ENCODE assay signal across 21 cellular contexts in genomic region chr5:100560860-100561259, GRCh38.
"Had no signal": no experiment of that assay in that cellular context is flagged by ENCODE, and none has a peak within 500 bp of the region (broad histone marks: within the 10 kb centered on the region; RNA-seq: fewer than 3 reads in every experiment).

No MANE protein-coding gene starts in this region.

- H3K4me3 ChIP-seq: esophagus muscularis mucosa, lung, pancreas, right lobe of liver, suprapubic skin, thyroid gland had no signal

- H3K36me3 ChIP-seq: right lobe of liver, thyroid gland had no signal

- H3K4me1 ChIP-seq: esophagus muscularis mucosa, foreskin keratinocyte, pancreas, right lobe of liver, suprapubic skin, thyroid gland had no signal

- DNase-seq: cortex of kidney; effector memory CD8-positive, alpha-beta T cell; immature natural killer cell; kidney; left colon; left ventricle myocardium superior; mesenchymal stem cell; naive B cell; occipital lobe; pancreas; right lobe of liver; stimulated activated CD4-positive, alpha-beta T cell treated with anti-CD3 and anti-CD28 coated beads, Interleukin-4, amount 100 ng/mL, for 1 hour; stimulated activated CD8-positive, alpha-beta memory T cell treated with anti-CD3 and anti-CD28 coated beads, Interleukin-4, amount 100 ng/mL, for 48 hours; stimulated activated naive CD8-positive, alpha-beta T cell treated with anti-CD3 and anti-CD28 coated beads, Interleukin-15, Interleukin-2, amounts not matched to agents 100 U/mL and 50 U/mL, for 24 hours; thyroid gland had no signal

- H3K9me3 ChIP-seq: pancreas, right lobe of liver, suprapubic skin, thyroid gland had no signal

- H3K27ac ChIP-seq: epithelial cell of prostate, esophagus muscularis mucosa, foreskin keratinocyte, pancreas, right lobe of liver, suprapubic skin, thyroid gland had no signal

- H3K27me3 ChIP-seq: esophagus muscularis mucosa, foreskin keratinocyte, pancreas, right lobe of liver, suprapubic skin, thyroid gland had no signal

- ATAC-seq: effector memory CD8-positive, alpha-beta T cell; foreskin keratinocyte; left colon; left ventricle myocardium superior; pancreas; right lobe of liver; stimulated activated effector memory CD8-positive, alpha-beta T cell treated with anti-CD3 and anti-CD28 coated beads, Interleukin-12 subunit alpha, Interleukin-12 subunit beta, amount 100 ng/mL, for 72 hours; stimulated activated naive CD8-positive, alpha-beta T cell treated with anti-CD3 and anti-CD28 coated beads, Interleukin-15, Interleukin-2, amounts not matched to agents 100 U/mL and 50 U/mL, for 24 hours had no signal
